In genomic region chr1:173190101-173190895, GRCh38 we compare ENCODE assay signal across 9 cellular contexts. TPM values are rescaled to one million over a fixed set of nuclear protein-coding genes. Genes with fewer than 3 reads are reported as not detected.
DNase-seq lines count a peak whose midpoint lies in the region; ATAC-seq, FAIRE-seq and TF ChIP-seq lines count a peak whose summit lies in the region.
"Had no signal": no experiment of that assay in that cellular context is flagged by ENCODE, and none has a peak within 500 bp of the region (broad histone marks: within the 10 kb centered on the region; RNA-seq: fewer than 3 reads in every experiment).

No MANE protein-coding gene starts in this region.

- no peak for TF ChIP-seq POLR2A in thyroid gland (IDR thresholded peaks at IDR 0.05)

- POLR2A ChIA-PET in HEK293T (lab: Yijun Ruan, JAX) = no interaction called here

- 3 to 12% methylated on average over 10 of the region's 10 CpGs for WGBS in thyroid gland, 2 donors
- WGBS in H9 (ENCODE audit: extremely low coverage, insufficient read length, low lambda C conversion rate) = no CpG with 5 or more reads among the region's 10 CpGs

- CTCF ChIA-PET in Calu3 (lab: Charles Lee) = interaction anchor here (0.5 to 2.0 kb wide), 5 partner anchors 11 to 630 kb away, joined by 3 to 5 read pairs (median 3); no protein-coding TSS in a partner anchor
- CTCF ChIA-PET in HEK293T (lab: Yijun Ruan, JAX) = interaction anchor here (0.5 kb wide), 1 partner anchor 245 kb away, joined by 3 read pairs; no protein-coding TSS in a partner anchor

- DNase-seq in Calu3 (peak; percentile 87), NAMALWA (ENCODE audit: low spot score) (peak; percentile 20), bronchial epithelial cell (ENCODE audit: low read depth) (peak; percentile 92), left lobe of liver (ENCODE audit: low spot score) (peak; percentile 95), thyroid gland (peak; percentile 93 to 94), HEK293T (ENCODE audit: extremely low spot score) (no peak), H9 (no peak)

- H3K36me3 Mint-ChIP-seq in Calu3 (ENCODE audit: insufficient read depth, unreplicated experiment) = peaks cover 9% of the 10 kb centered on the region
- no peaks in the 10 kb centered on the region for H3K36me3 Mint-ChIP-seq in H9 (ENCODE audit: insufficient read depth in 1 of 3, low read depth in 3 of 3)

- ATAC-seq in left lobe of liver = peak; percentile 90
- no peak for ATAC-seq in HG02798 (IDR thresholded peaks at IDR 0.05; ENCODE audit: poor library complexity, unreplicated experiment)

- no peaks in the 10 kb centered on the region for H3K9me3 Mint-ChIP-seq in Calu3 (ENCODE audit: low read depth, unreplicated experiment)
- no peaks in the 10 kb centered on the region for H3K9me3 Mint-ChIP-seq in H9

- no peaks in the 10 kb centered on the region for H3K36me3 ChIP-seq in bronchial epithelial cell (ENCODE audit: control insufficient read depth, insufficient read depth, low read length)
- no peaks in the 10 kb centered on the region for H3K36me3 ChIP-seq in thyroid gland

- H3K4me1 Mint-ChIP-seq in Calu3 (ENCODE audit: low read depth, unreplicated experiment) (peaks cover 18% of the 10 kb centered on the region), H9 (no peaks in the 10 kb centered on the region)

- peak overlapping the region; percentile 25 for H3K4me3 Mint-ChIP-seq in Calu3 (ENCODE audit: low read depth, unreplicated experiment)
- H3K4me3 Mint-ChIP-seq in H9 = no peak overlapping the region

- no peak for FAIRE-seq in bronchial epithelial cell (lab: Jason Lieb, UNC)
- FAIRE-seq: endometrium had no signal

- no peaks in the 10 kb centered on the region for H3K79me2 ChIP-seq in H9 (ENCODE audit: insufficient read depth, low read length)

- H3K27ac Mint-ChIP-seq in Calu3 (ENCODE audit: unreplicated experiment) (peak overlapping the region; percentile 85), H9 (peak overlapping the region in 1 of 3 experiments; percentile 69; a peak in 2 of 7 replicates)

- H3K4me1 ChIP-seq in thyroid gland = peaks cover 19 to 22% of the 10 kb centered on the region in 2 donors
- peaks cover 3% of the 10 kb centered on the region; the same call in 1 of the 2 replicates for H3K4me1 ChIP-seq in H9 (ENCODE audit: insufficient read depth, low read length)

- intact Hi-C loops in Calu3 (cut with micrococcal nuclease; ENCODE audit: unreplicated experiment) = loop anchor here (1.0 kb wide), 1 partner anchor 62 kb away; no protein-coding TSS in a partner anchor
- intact Hi-C loops in thyroid gland (cut with DNase I) = no loop called here

- H3K14ac ChIP-seq in H9 (ENCODE audit: insufficient read depth, low read length) = no peak overlapping the region

- H3K56ac ChIP-seq in H9 (ENCODE audit: insufficient read length, low read depth, low read length) = no peak overlapping the region

- H3K18ac ChIP-seq in H9 (ENCODE audit: insufficient read length, low read depth, low read length) = no peak overlapping the region

- H4K20me1 ChIP-seq in H9 (ENCODE audit: control insufficient read depth, insufficient read depth, insufficient read length) = no peaks in the 10 kb centered on the region

- peak overlapping the region; percentile 82 to 93 (median 92) for H3K27ac ChIP-seq in thyroid gland
- no peak overlapping the region for H3K27ac ChIP-seq in H9 (ENCODE audit: insufficient read length, low read depth, low read length)

- no peak overlapping the region for H4K8ac ChIP-seq in H9 (replicated peaks; ENCODE audit: insufficient read length, low read depth, low read length)

- no peak overlapping the region for H3K4ac ChIP-seq in H9 (ENCODE audit: low read depth, low read length)

- no peak overlapping the region for H2BK120ac ChIP-seq in H9 (ENCODE audit: low read depth, low read length, poor library complexity, severe bottlenecking)

- H3K9me3 ChIP-seq in thyroid gland (no peaks in the 10 kb centered on the region), H9 (ENCODE audit: control insufficient read depth, low read depth, low read length) (no peaks in the 10 kb centered on the region)

- H2AFZ ChIP-seq in H9 (ENCODE audit: low read length) = no peak overlapping the region

- no peak overlapping the region for H2BK15ac ChIP-seq in H9 (ENCODE audit: low read depth, low read length)

- no peak overlapping the region for H3K23ac ChIP-seq in H9 (ENCODE audit: insufficient read length, low read depth, low read length)

- TF ChIP-seq CTCF in Calu3 (IDR thresholded peaks at IDR 0.05; ENCODE audit: unreplicated experiment) = no peak
- TF ChIP-seq CTCF in bronchial epithelial cell (IDR thresholded peaks at IDR 0.05; ENCODE audit: insufficient read depth, low read length, severe bottlenecking) = no peak
- no peak for TF ChIP-seq CTCF in thyroid gland (IDR thresholded peaks at IDR 0.05)
- TF ChIP-seq CTCF in H9 (conservative IDR thresholded peaks at IDR 0.05) = no peak

- no peak overlapping the region for H2BK5ac ChIP-seq in H9 (ENCODE audit: insufficient read length, low read length)

- H3K27me3 ChIP-seq in bronchial epithelial cell (ENCODE audit: control insufficient read depth, insufficient read depth, low read length) = no peaks in the 10 kb centered on the region
- no peaks in the 10 kb centered on the region for H3K27me3 ChIP-seq in thyroid gland
- no peaks in the 10 kb centered on the region for H3K27me3 ChIP-seq in H9 (ENCODE audit: insufficient read depth, low read length)

- H4K91ac ChIP-seq in H9 (ENCODE audit: insufficient read length, low read depth, low read length) = no peak overlapping the region

- no TSS peak for BruUV-seq in Calu3 (replicated peaks; lab: Mats Ljungman, UMichigan)

- H3K4me2 ChIP-seq in H9 (ENCODE audit: insufficient read depth, insufficient read length, low read length) = no peak overlapping the region

- H3T11ph ChIP-seq in H9 (ENCODE audit: low read length) = no peak overlapping the region

- H3K27me3 Mint-ChIP-seq in Calu3 (ENCODE audit: unreplicated experiment) (no peaks in the 10 kb centered on the region), H9 (ENCODE audit: low read depth) (no peaks in the 10 kb centered on the region)

- H4K5ac ChIP-seq in H9 (ENCODE audit: insufficient read length, low read depth, low read length) = no peak overlapping the region

- no peak overlapping the region for H2AK5ac ChIP-seq in H9 (ENCODE audit: insufficient read length, low read length)

- no peaks in the 10 kb centered on the region for H3K23me2 ChIP-seq in H9 (ENCODE audit: insufficient read length, low read depth, low read length, poor library complexity, severe bottlenecking)

- H3K4me3 ChIP-seq in bronchial epithelial cell (ENCODE audit: low read depth, low read length) (no peak overlapping the region), thyroid gland (replicated peaks in 1 of 3) (no peak overlapping the region)

- H2BK20ac ChIP-seq in H9 (ENCODE audit: low read depth, low read length, poor library complexity, severe bottlenecking) = no peak overlapping the region

- H3K79me1 ChIP-seq in H9 (ENCODE audit: insufficient read depth, low read depth, low read length, poor library complexity, severe bottlenecking) = no peaks in the 10 kb centered on the region

- no peak overlapping the region for H2BK12ac ChIP-seq in H9 (ENCODE audit: insufficient read length, low read depth, low read length)

- no peak overlapping the region for H3K9ac ChIP-seq in H9 (ENCODE audit: extremely low read depth, insufficient read length, low read length)

TF ChIP-seq in HEK293T, 16 proteins besides CTCF, POLR2A, EP300 and RAD21:
- TF ChIP-seq SP1 (IDR thresholded peaks at IDR 0.05) = no peak
- TF ChIP-seq BHLHE40 (IDR thresholded peaks at IDR 0.05; ENCODE audit: borderline replicate concordance) = no peak
- TF ChIP-seq L3MBTL2 (conservative IDR thresholded peaks at IDR 0.05) = no peak
- no peak for TF ChIP-seq SUZ12 (IDR thresholded peaks at IDR 0.05)
- TF ChIP-seq FOXK2 (IDR thresholded peaks at IDR 0.05) = no peak
- TF ChIP-seq ELF4 (IDR thresholded peaks at IDR 0.05) = no peak
- no peak for TF ChIP-seq ARNT (IDR thresholded peaks at IDR 0.05)
- TF ChIP-seq FOXM1 (IDR thresholded peaks at IDR 0.05; ENCODE audit: borderline replicate concordance) = no peak
- no peak for TF ChIP-seq NFRKB (IDR thresholded peaks at IDR 0.05)
- TF ChIP-seq LEF1 (IDR thresholded peaks at IDR 0.05; ENCODE audit: borderline replicate concordance) = no peak
- TF ChIP-seq TARDBP (IDR thresholded peaks at IDR 0.05) = no peak
- TF ChIP-seq CTBP1 (IDR thresholded peaks at IDR 0.05; ENCODE audit: borderline replicate concordance) = no peak
- no peak for TF ChIP-seq HDGF (IDR thresholded peaks at IDR 0.05; ENCODE audit: borderline replicate concordance)
- TF ChIP-seq PKNOX1 (IDR thresholded peaks at IDR 0.05) = no peak
- TF ChIP-seq ZNF384 (IDR thresholded peaks at IDR 0.05) = no peak
- no peak for TF ChIP-seq FOXA1 (IDR thresholded peaks at IDR 0.05)

RNA-seq across cellular contexts. Expression of gene TNFSF4, which starts 16.8 kb away (rescaled TPM):
- 0.15 and 0.31 TPM in 2 replicates for total RNA-seq in Calu3 (2022)
- under 0.01 and 0.13 TPM in 2 replicates for total RNA-seq in bronchial epithelial cell
- 0.58 TPM for total RNA-seq in left lobe of liver
- total RNA-seq in thyroid gland = under 1 TPM; 0.13 to 0.63 (median 0.41) TPM
- 0.28 and 0.29 TPM in 2 replicates for total RNA-seq in H9 (2021)

Comparison
In these comparisons a context has a peak if more than half of its experiments do, and no peak if none do; other contexts are left out.
1. DNase-seq: peak in Calu3 (single experiment), NAMALWA (single experiment), bronchial epithelial cell (single experiment), left lobe of liver (single experiment) and thyroid gland (2 of 2); none in HEK293T (single experiment) and H9 (single experiment).